Comparison of ENCODE assay signal across 10 cellular contexts in genomic region chr17:72590382-72590781, GRCh38.
DNase-seq lines count a peak whose midpoint lies in the region; ATAC-seq and TF ChIP-seq lines count a peak whose summit lies in the region.
"Had no signal": no experiment of that assay in that cellular context is flagged by ENCODE, and none has a peak within 500 bp of the region (broad histone marks: within the 10 kb centered on the region; RNA-seq: fewer than 3 reads in every experiment).

No MANE protein-coding gene starts in this region.

- 20 to 30% methylated on average over 3 of the region's 3 CpGs for WGBS in tibial nerve, 2 donors
- WGBS in aorta, 2 donors, result 6 to 9% methylated on average over 3 of the region's 3 CpGs

- H3K27ac ChIP-seq in tibial nerve, result peak overlapping the region in 3 of 4 donors; percentile 84 to 91 (median 89)
- H3K27ac ChIP-seq in aorta (ENCODE audit: low read depth in 1 of 2, low read length in 2 of 2), result no peak overlapping the region

- H3K4me3 ChIP-seq in fibroblast of villous mesenchyme (ENCODE audit: low read depth, low read length), result peak overlapping the region; percentile 64
- H3K4me3 ChIP-seq in tibial nerve, result peak overlapping the region; percentile 66 to 71 (median 68)
- H3K4me3 ChIP-seq in aorta (ENCODE audit: low read length in 2 of 2), result no peak overlapping the region

- H3K4me1 ChIP-seq in tibial nerve (peaks cover 0 to 45% (median 8%) of the 10 kb centered on the region in 4 donors), aorta (ENCODE audit: control insufficient read depth in 1 of 2, insufficient read depth in 2 of 2, low read length in 2 of 2) (no peaks in the 10 kb centered on the region)

- no peaks in the 10 kb centered on the region for H3K36me3 ChIP-seq in tibial nerve
- H3K36me3 ChIP-seq in aorta (ENCODE audit: control insufficient read depth in 1 of 2, insufficient read depth in 2 of 2, low read length in 1 of 2), result no peaks in the 10 kb centered on the region

- intact Hi-C loops in activated naive CD4-positive, alpha-beta T cell treated with anti-CD3 and anti-CD28 coated beads for 36 hours (cut with micrococcal nuclease), result no loop called here
- intact Hi-C loops in aorta (cut with DNase I), result no loop called here
- intact Hi-C loops in cardiac septum (cut with DNase I), result no loop called here

- no peak overlapping the region for H3K27ac Mint-ChIP-seq in activated naive CD4-positive, alpha-beta T cell treated with anti-CD3 and anti-CD28 coated beads, Interleukin-2, amount 50 U/mL, for 24 hours
- no peak overlapping the region for H3K27ac Mint-ChIP-seq in activated naive CD4-positive, alpha-beta T cell treated with anti-CD3 and anti-CD28 coated beads for 36 hours
- H3K27ac Mint-ChIP-seq: activated T-helper 2 cell treated with anti-CD3 and anti-CD28 coated beads, Interferon-gamma antibody, Interleukin-2, Interleukin-4, amounts not matched to agents 10 μg/mL and 5 μg/mL and 100 μg/mL, durations not matched to agents 14 hours and 24 hours and 36 hours had no signal

- TF ChIP-seq CTCF in fibroblast of villous mesenchyme (IDR thresholded peaks at IDR 0.05; ENCODE audit: insufficient read depth, low read depth, low read length) (no peak), tibial nerve (IDR thresholded peaks at IDR 0.05) (no peak)

- CTCF ChIA-PET in activated naive CD4-positive, alpha-beta T cell treated with anti-CD3 and anti-CD28 coated beads for 36 hours (lab: Charles Lee), result no interaction called here

- H3K27me3 ChIP-seq in tibial nerve (peaks cover 0 to 18% of the 10 kb centered on the region in 2 donors), aorta (ENCODE audit: control insufficient read depth in 1 of 2, insufficient read depth in 2 of 2, low read length in 1 of 2) (peaks cover 0 to 2% of the 10 kb centered on the region in 2 donors)

- no peak for TF ChIP-seq POLR2A in tibial nerve (IDR thresholded peaks at IDR 0.05)

- H3K9me3 ChIP-seq in tibial nerve (no peaks in the 10 kb centered on the region), aorta (ENCODE audit: control insufficient read depth, low read length) (no peaks in the 10 kb centered on the region)

- H3K36me3 Mint-ChIP-seq in activated naive CD4-positive, alpha-beta T cell treated with anti-CD3 and anti-CD28 coated beads, Interleukin-2, amount 50 U/mL, for 24 hours, result no peaks in the 10 kb centered on the region
- H3K36me3 Mint-ChIP-seq in activated naive CD4-positive, alpha-beta T cell treated with anti-CD3 and anti-CD28 coated beads for 36 hours (ENCODE audit: low read depth), result no peaks in the 10 kb centered on the region

- H3K9me3 Mint-ChIP-seq in activated naive CD4-positive, alpha-beta T cell treated with anti-CD3 and anti-CD28 coated beads, Interleukin-2, amount 50 U/mL, for 24 hours, result no peaks in the 10 kb centered on the region
- no peaks in the 10 kb centered on the region for H3K9me3 Mint-ChIP-seq in activated naive CD4-positive, alpha-beta T cell treated with anti-CD3 and anti-CD28 coated beads for 36 hours
- H3K9me3 Mint-ChIP-seq: activated T-helper 2 cell treated with anti-CD3 and anti-CD28 coated beads, Interferon-gamma antibody, Interleukin-2, Interleukin-4, amounts not matched to agents 10 μg/mL and 5 μg/mL and 100 μg/mL, durations not matched to agents 14 hours and 24 hours and 36 hours had no signal

- ATAC-seq in GM19467 (IDR thresholded peaks at IDR 0.05; ENCODE audit: unreplicated experiment) (no peak), aorta (ENCODE audit: low FRiP score) (no peak)

- no peak for TF ChIP-seq EP300 in tibial nerve (IDR thresholded peaks at IDR 0.05)

- H3K27me3 Mint-ChIP-seq in activated naive CD4-positive, alpha-beta T cell treated with anti-CD3 and anti-CD28 coated beads, Interleukin-2, amount 50 U/mL, for 24 hours, result peaks cover 25% of the 10 kb centered on the region
- peaks cover 48% of the 10 kb centered on the region for H3K27me3 Mint-ChIP-seq in activated naive CD4-positive, alpha-beta T cell treated with anti-CD3 and anti-CD28 coated beads for 36 hours (ENCODE audit: low read depth)

- peak overlapping the region; percentile 5 for H3K4me3 Mint-ChIP-seq in activated naive CD4-positive, alpha-beta T cell treated with anti-CD3 and anti-CD28 coated beads, Interleukin-2, amount 50 U/mL, for 24 hours
- H3K4me3 Mint-ChIP-seq in activated naive CD4-positive, alpha-beta T cell treated with anti-CD3 and anti-CD28 coated beads for 36 hours, result no peak overlapping the region

- peaks cover 24% of the 10 kb centered on the region for H3K4me1 Mint-ChIP-seq in activated naive CD4-positive, alpha-beta T cell treated with anti-CD3 and anti-CD28 coated beads, Interleukin-2, amount 50 U/mL, for 24 hours
- peaks cover 21% of the 10 kb centered on the region for H3K4me1 Mint-ChIP-seq in activated naive CD4-positive, alpha-beta T cell treated with anti-CD3 and anti-CD28 coated beads for 36 hours (ENCODE audit: low read depth)

- DNase-seq in activated naive CD4-positive, alpha-beta T cell treated with anti-CD3 and anti-CD28 coated beads for 36 hours, result no peak
- DNase-seq in SW480 (ENCODE audit: low spot score) (peak; percentile 56), fibroblast of villous mesenchyme (ENCODE audit: low read depth) (peak; percentile 46), tibial nerve (ENCODE audit: low spot score in 2 of 2) (no peak), aorta (no peak), cardiac septum (ENCODE audit: low spot score) (no peak)
- DNase-seq: RPMI8226 had no signal

Comparison
In these comparisons a context has a peak if more than half of its experiments do, and no peak if none do; other contexts are left out.
1. DNase-seq: peak in SW480 (single experiment) and fibroblast of villous mesenchyme (single experiment); none in activated naive CD4-positive, alpha-beta T cell treated with anti-CD3 and anti-CD28 coated beads for 36 hours (single experiment), tibial nerve (0 of 2), aorta (0 of 2) and cardiac septum (single experiment).
2. H3K4me3 ChIP-seq: peak in fibroblast of villous mesenchyme (single experiment) and tibial nerve (4 of 4); none in aorta (0 of 2).
3. H3K27ac ChIP-seq: peak in tibial nerve (3 of 4); none in aorta (0 of 2).